In genomic region chr4:38085394-38086150, GRCh38 we compare ENCODE assay signal across 20 cellular contexts.
DNase-seq lines count a peak whose midpoint lies in the region; ATAC-seq, FAIRE-seq and TF ChIP-seq lines count a peak whose summit lies in the region.
"Had no signal": no experiment of that assay in that cellular context is flagged by ENCODE, and none has a peak within 500 bp of the region (broad histone marks: within the 10 kb centered on the region; RNA-seq: fewer than 3 reads in every experiment).

No MANE protein-coding gene starts in this region.

- TF ChIP-seq POLR2A in uterus (IDR thresholded peaks at IDR 0.05) = no peak
- no peak for TF ChIP-seq POLR2A in ovary (IDR thresholded peaks at IDR 0.05)

- H3K27ac ChIP-seq in heart right ventricle (peak overlapping the region in 8 of 10 donors; percentile 10 to 67 (median 42)), pancreas (peak overlapping the region in 3 of 4 donors; percentile 55 to 73 (median 64)), uterus (peak overlapping the region; percentile 71 to 90), ovary (peak overlapping the region in 1 of 2 donors; percentile 59)

- H3K36me3 ChIP-seq in heart right ventricle (peaks cover 0 to 56% (median 6%) of the 10 kb centered on the region in 9 donors), pancreas (no peaks in the 10 kb centered on the region), uterus (no peaks in the 10 kb centered on the region), ovary (no peaks in the 10 kb centered on the region)

- TF ChIP-seq EP300 in ovary (IDR thresholded peaks at IDR 0.05) = no peak

- ATAC-seq in Right ventricle myocardium inferior (peak; percentile 38), heart right ventricle (peak in 7 of 8 donors; percentile 16 to 63 (median 29)), pancreas (peak in 1 of 4 donors; percentile 7)
- ATAC-seq: stimulated activated memory B cell treated with anti-CD40 and anti-IgM and Interleukin-4, amounts not matched to agents 10 μg/mL and 1 μg/mL and 100 μg/mL, for 72 hours had no signal

- H3K4me3 ChIP-seq in heart right ventricle (no peak overlapping the region), pancreas (no peak overlapping the region), uterus (no peak overlapping the region), ovary (no peak overlapping the region)

- no peak for FAIRE-seq in pancreas (lab: Jason Lieb, UNC)

- no peak for TF ChIP-seq CTCF in heart right ventricle (IDR thresholded peaks at IDR 0.05)
- no peak for TF ChIP-seq CTCF in pancreas (IDR thresholded peaks at IDR 0.05)
- TF ChIP-seq CTCF in uterus (IDR thresholded peaks at IDR 0.05) = no peak
- no peak for TF ChIP-seq CTCF in ovary (IDR thresholded peaks at IDR 0.05)

- no peak for DNase-seq in Right ventricle myocardium inferior (ENCODE audit: missing footprints)
- no peak for DNase-seq in cardiac septum (ENCODE audit: low spot score)
- no peak for DNase-seq in heart right ventricle
- no peak for DNase-seq in pancreas
- no peak for DNase-seq in uterus
- DNase-seq in activated gamma-delta T cell (lab: John Stamatoyannopoulos, UW) = no peak
- no peak for DNase-seq in ovary
- no peak for DNase-seq in activated CD4-positive, alpha-beta T cell treated with anti-CD3 and anti-CD28 coated beads, Interleukin-2, amount 50 U/mL, for 4 hours
- DNase-seq: 8988T; activated CD4-positive, CD25-positive, alpha-beta regulatory T cell; activated naive CD8-positive, alpha-beta T cell treated with anti-CD3 and anti-CD28 coated beads for 36 hours; central memory CD4-positive, alpha-beta T cell; DMS79; effector memory CD4-positive, alpha-beta T cell; hypothalamus; NCI-H187 treated with DMSO at 0.1 percent for 48 hours; NCI-H446 treated with DMSO at 0.1 percent for 48 hours; occipital lobe; T-helper 2 cell had no signal

- intact Hi-C loops in Right ventricle myocardium inferior (cut with DNase I) (no loop called here), cardiac septum (cut with DNase I) (no loop called here), heart right ventricle (cut with DNase I) (no loop called here), pancreas (cut with DNase I) (loop anchor here in 1 of 3 donors (10.0 kb wide), 1 partner anchor 229 kb away; no protein-coding TSS in a partner anchor), uterus (cut with DNase I; ENCODE audit: low total_unique reads) (no loop called here), ovary (cut with DNase I) (no loop called here)

- WGBS in heart right ventricle, 2 donors = 69 to 71% methylated on average over 13 of the region's 13 CpGs
- WGBS in pancreas, 2 donors = 62 to 64% methylated on average over 13 of the region's 13 CpGs
- 29 to 39% (median 34%) methylated on average over 13 of the region's 13 CpGs for WGBS in ovary, 3 donors

- no peaks in the 10 kb centered on the region for H3K27me3 ChIP-seq in heart right ventricle
- no peaks in the 10 kb centered on the region for H3K27me3 ChIP-seq in pancreas
- no peaks in the 10 kb centered on the region for H3K27me3 ChIP-seq in uterus
- H3K27me3 ChIP-seq in ovary = no peaks in the 10 kb centered on the region

- H3K9me3 ChIP-seq in heart right ventricle (no peaks in the 10 kb centered on the region), pancreas (no peaks in the 10 kb centered on the region), uterus (no peaks in the 10 kb centered on the region), ovary (no peaks in the 10 kb centered on the region)

- H3K4me1 ChIP-seq in heart right ventricle (peaks cover 3 to 84% (median 64%) of the 10 kb centered on the region in 9 donors), pancreas (peaks cover 37 to 63% (median 52%) of the 10 kb centered on the region in 3 donors), uterus (peaks cover 27 to 31% of the 10 kb centered on the region in 2 donors), ovary (ENCODE audit: insufficient read depth) (peaks cover 32% of the 10 kb centered on the region)
